ENCODE assay signal across 8 cellular contexts in genomic region chr17:81966343-81967243, GRCh38. TPM values are rescaled to one million over a fixed set of nuclear protein-coding genes. Genes with fewer than 3 reads are reported as not detected.
DNase-seq lines count a peak whose midpoint lies in the region; ATAC-seq and TF ChIP-seq lines count a peak whose summit lies in the region.

No MANE protein-coding gene starts in this region.

- peaks cover 11% of the 10 kb centered on the region for H3K79me1 ChIP-seq in trophoblast cell (ENCODE audit: low read length)

- no peaks in the 10 kb centered on the region for H3K79me2 ChIP-seq in fibroblast of lung (ENCODE audit: control insufficient read depth, insufficient read depth, low read length)
- H3K79me2 ChIP-seq in trophoblast cell (ENCODE audit: control insufficient read depth, insufficient read depth, low read length, poor library complexity), result no peaks in the 10 kb centered on the region

- H3K18ac ChIP-seq in trophoblast cell (ENCODE audit: low read length), result peak overlapping the region; percentile 47

- H3K4me3 ChIP-seq in GM06990 (replicated peaks; ENCODE audit: low read depth, low read length), result no peak overlapping the region
- H3K4me3 ChIP-seq in fibroblast of lung (replicated peaks in 1 of 4; ENCODE audit: control extremely low read depth in 1 of 4, insufficient read depth in 1 of 4, low read depth in 3 of 4, low read length in 4 of 4), result no peak overlapping the region
- H3K4me3 ChIP-seq in trophoblast cell (ENCODE audit: low read depth, low read length), result no peak overlapping the region
- H3K4me3 ChIP-seq in tibial artery, result no peak overlapping the region

- peak overlapping the region; percentile 71 for H2BK120ac ChIP-seq in trophoblast cell (ENCODE audit: insufficient read depth, low read length, poor library complexity)

- TF ChIP-seq CTCF in GM06990 (IDR thresholded peaks at IDR 0.05; ENCODE audit: insufficient read depth, low read length, poor library complexity, severe bottlenecking), result no peak
- no peak for TF ChIP-seq CTCF in fibroblast of lung (conservative IDR thresholded peaks at IDR 0.05 in 1 of 2, IDR thresholded peaks at IDR 0.05 in 1 of 2; ENCODE audit: low read depth in 1 of 2, low read length in 2 of 2)
- TF ChIP-seq CTCF in tibial artery (IDR thresholded peaks at IDR 0.05), result no peak

- peak overlapping the region; percentile 78 for H4K8ac ChIP-seq in trophoblast cell (ENCODE audit: low read depth, low read length)

- no peak for ATAC-seq in activated CD4-positive, CD25-positive, alpha-beta regulatory T cell treated with anti-CD3 and anti-CD28 coated beads, Interleukin-2, amount 50 U/mL, for 24 hours
- ATAC-seq in HG02610 (IDR thresholded peaks at IDR 0.05; ENCODE audit: unreplicated experiment), result no peak
- ATAC-seq in HG03196 (IDR thresholded peaks at IDR 0.05; ENCODE audit: unreplicated experiment), result no peak

- H3K14ac ChIP-seq in trophoblast cell (ENCODE audit: low read length), result peak overlapping the region; percentile 43

- H3K4me1 ChIP-seq in fibroblast of lung (ENCODE audit: control insufficient read depth, extremely low read depth, insufficient read depth, low read length), result peaks cover 8% of the 10 kb centered on the region
- peaks cover 6 to 21% of the 10 kb centered on the region in 2 experiments for H3K4me1 ChIP-seq in trophoblast cell (ENCODE audit: control insufficient read depth in 1 of 2, insufficient read depth in 2 of 2, low read length in 2 of 2)
- peaks cover 0 to 21% (median 10%) of the 10 kb centered on the region in 4 donors for H3K4me1 ChIP-seq in tibial artery

- no peak overlapping the region for H3K23ac ChIP-seq in trophoblast cell (ENCODE audit: low read length)

- H2AK5ac ChIP-seq in trophoblast cell (ENCODE audit: low read length), result peak overlapping the region; percentile 32

- H3K27me3 ChIP-seq in GM06990 (replicated peaks; ENCODE audit: control insufficient read depth, insufficient read depth, low read length) (no peaks in the 10 kb centered on the region; the same call in 1 of the 2 replicates), fibroblast of lung (ENCODE audit: control insufficient read depth, insufficient read depth, low read length) (peaks cover 15% of the 10 kb centered on the region), trophoblast cell (ENCODE audit: insufficient read depth, low read length) (peaks cover 12% of the 10 kb centered on the region), tibial artery (peaks cover 4 to 95% of the 10 kb centered on the region in 2 donors)

- H2BK5ac ChIP-seq in trophoblast cell (ENCODE audit: low read depth, low read length, poor library complexity), result peak overlapping the region; percentile 6

- DNase-seq in GM06990 (ENCODE audit: extremely low read depth, insufficient read length) (peak; percentile 55), NCI-H774 (lab: John Stamatoyannopoulos, UW) (peak; percentile 73), fibroblast of lung (ENCODE audit: low read depth in 2 of 2) (peak in 1 of 2 donors; percentile 90), trophoblast cell (peak; percentile 68 to 71), tibial artery (no peak)

- no peaks in the 10 kb centered on the region for H3K9me3 ChIP-seq in fibroblast of lung (ENCODE audit: control insufficient read depth, insufficient read depth, low read depth, low read length)
- H3K9me3 ChIP-seq in trophoblast cell (ENCODE audit: insufficient read depth, low read depth, low read length), result no peaks in the 10 kb centered on the region
- H3K9me3 ChIP-seq in tibial artery, result no peaks in the 10 kb centered on the region

- no CpG with 5 or more reads among the region's 41 CpGs for WGBS in trophoblast cell (ENCODE audit: extremely low coverage, insufficient coverage, insufficient read length)

- H3K4me2 ChIP-seq in fibroblast of lung (ENCODE audit: extremely low read depth, insufficient read depth, low read length) (peak overlapping the region; percentile 9), trophoblast cell (ENCODE audit: low read length) (no peak overlapping the region)

- H2AFZ ChIP-seq in fibroblast of lung (ENCODE audit: low read length) (no peak overlapping the region), trophoblast cell (ENCODE audit: insufficient read depth, low read length, poor library complexity) (no peak overlapping the region)

- H3K27ac ChIP-seq in fibroblast of lung (ENCODE audit: insufficient read depth, low read length) (no peak overlapping the region), trophoblast cell (ENCODE audit: low read depth, low read length) (no peak overlapping the region), tibial artery (no peak overlapping the region)

- H4K20me1 ChIP-seq in fibroblast of lung (ENCODE audit: control insufficient read depth, extremely low read depth, insufficient read depth, low read length), result no peaks in the 10 kb centered on the region

- no peak overlapping the region for H3K9ac ChIP-seq in fibroblast of lung (ENCODE audit: insufficient read depth, low read length)
- H3K9ac ChIP-seq in trophoblast cell (ENCODE audit: low read length), result no peak overlapping the region

- H3K36me3 ChIP-seq in GM06990 (ENCODE audit: control insufficient read depth, insufficient read depth, low read length) (no peaks in the 10 kb centered on the region), fibroblast of lung (ENCODE audit: control insufficient read depth, insufficient read depth, low read length) (no peaks in the 10 kb centered on the region), trophoblast cell (ENCODE audit: control insufficient read depth in 1 of 2, insufficient read depth in 2 of 2, low read length in 2 of 2) (no peaks in the 10 kb centered on the region), tibial artery (no peaks in the 10 kb centered on the region)

- H4K12ac ChIP-seq in trophoblast cell (ENCODE audit: low read depth, low read length), result no peak overlapping the region

- intact Hi-C loops in tibial artery (cut with DNase I; ENCODE audit: low total_unique reads), result loop anchor here (10.0 kb wide), 1 partner anchor 188 kb away; no protein-coding TSS in a partner anchor

- H3K4ac ChIP-seq in trophoblast cell (ENCODE audit: low read depth, low read length), result peak overlapping the region; percentile 28

- peak overlapping the region; percentile 56 for H4K91ac ChIP-seq in trophoblast cell (ENCODE audit: low read depth, low read length)

- peak overlapping the region; percentile 35 for H2BK12ac ChIP-seq in trophoblast cell (ENCODE audit: low read length)

RNA-seq across cellular contexts. Expression of gene NOTUM, which starts 5.6 kb away (rescaled TPM):
- total RNA-seq in fibroblast of lung, result 0.50 and 0.51 TPM in 2 replicates
- polyA plus RNA-seq in fibroblast of lung, result 0.02 TPM in 2 replicates
- polyA plus RNA-seq in fibroblast of lung (2012), result 0.09 TPM in 1 of 2 replicates, not detected in the other
- 0.12 TPM in 1 of 2 replicates, not detected in the other for polyA minus RNA-seq in fibroblast of lung (ENCODE audit: low replicate concordance)
- polyA plus RNA-seq in trophoblast cell (2013), result 8.7 and 9.0 TPM in 2 replicates

RNA-seq across cellular contexts. Expression of gene ASPSCR1, which starts 10.8 kb away (rescaled TPM):
- total RNA-seq in fibroblast of lung, result 22.3 and 35.7 TPM in 2 replicates
- 6.3 and 8.3 TPM in 2 replicates for polyA plus RNA-seq in fibroblast of lung
- 15.6 and 19.2 TPM in 2 replicates for polyA plus RNA-seq in fibroblast of lung (2012)
- 18.5 and 24.8 TPM in 2 replicates for polyA minus RNA-seq in fibroblast of lung (ENCODE audit: low replicate concordance)
- 12.8 and 13.1 TPM in 2 replicates for polyA plus RNA-seq in trophoblast cell (2013)

RNA-seq across cellular contexts. Expression of gene MYADML2, which starts 19.6 kb away (rescaled TPM):
- not detected in 2 replicates for total RNA-seq in fibroblast of lung
- polyA plus RNA-seq in fibroblast of lung, result not detected in 2 replicates
- 0.06 TPM in 1 of 2 replicates, not detected in the other for polyA plus RNA-seq in fibroblast of lung (2012)
- polyA minus RNA-seq in fibroblast of lung (ENCODE audit: low replicate concordance), result not detected in 2 replicates
- 0.01 TPM in 1 of 2 replicates, not detected in the other for polyA plus RNA-seq in trophoblast cell (2013)

RNA-seq across cellular contexts. Expression of gene PYCR1, which starts 29.5 kb away (rescaled TPM):
- total RNA-seq in fibroblast of lung, result 73.7 and 102 TPM in 2 replicates
- polyA plus RNA-seq in fibroblast of lung, result 34.2 and 56.8 TPM in 2 replicates
- polyA plus RNA-seq in fibroblast of lung (2012), result 52.2 and 74.6 TPM in 2 replicates
- polyA minus RNA-seq in fibroblast of lung (ENCODE audit: low replicate concordance), result 85.0 and 116 TPM in 2 replicates
- 37.2 and 37.6 TPM in 2 replicates for polyA plus RNA-seq in trophoblast cell (2013)

RNA-seq across cellular contexts. Expression of gene MAFG, which starts 39.1 kb away (rescaled TPM):
- 18.0 and 20.6 TPM in 2 replicates for total RNA-seq in fibroblast of lung
- 11.0 and 11.3 TPM in 2 replicates for polyA plus RNA-seq in fibroblast of lung
- polyA plus RNA-seq in fibroblast of lung (2012), result 12.8 and 13.4 TPM in 2 replicates
- polyA minus RNA-seq in fibroblast of lung (ENCODE audit: low replicate concordance), result 18.5 and 20.1 TPM in 2 replicates
- 32.1 and 36.5 TPM in 2 replicates for polyA plus RNA-seq in trophoblast cell (2013)

Comparison
In these comparisons a context has a peak if more than half of its experiments do, and no peak if none do; other contexts are left out.
1. DNase-seq: peak in GM06990 (single experiment), NCI-H774 (single experiment) and trophoblast cell (2 of 2); none in tibial artery (0 of 2).